1 cellular context compared by ENCODE assay signal in the genomic region with DNA sequence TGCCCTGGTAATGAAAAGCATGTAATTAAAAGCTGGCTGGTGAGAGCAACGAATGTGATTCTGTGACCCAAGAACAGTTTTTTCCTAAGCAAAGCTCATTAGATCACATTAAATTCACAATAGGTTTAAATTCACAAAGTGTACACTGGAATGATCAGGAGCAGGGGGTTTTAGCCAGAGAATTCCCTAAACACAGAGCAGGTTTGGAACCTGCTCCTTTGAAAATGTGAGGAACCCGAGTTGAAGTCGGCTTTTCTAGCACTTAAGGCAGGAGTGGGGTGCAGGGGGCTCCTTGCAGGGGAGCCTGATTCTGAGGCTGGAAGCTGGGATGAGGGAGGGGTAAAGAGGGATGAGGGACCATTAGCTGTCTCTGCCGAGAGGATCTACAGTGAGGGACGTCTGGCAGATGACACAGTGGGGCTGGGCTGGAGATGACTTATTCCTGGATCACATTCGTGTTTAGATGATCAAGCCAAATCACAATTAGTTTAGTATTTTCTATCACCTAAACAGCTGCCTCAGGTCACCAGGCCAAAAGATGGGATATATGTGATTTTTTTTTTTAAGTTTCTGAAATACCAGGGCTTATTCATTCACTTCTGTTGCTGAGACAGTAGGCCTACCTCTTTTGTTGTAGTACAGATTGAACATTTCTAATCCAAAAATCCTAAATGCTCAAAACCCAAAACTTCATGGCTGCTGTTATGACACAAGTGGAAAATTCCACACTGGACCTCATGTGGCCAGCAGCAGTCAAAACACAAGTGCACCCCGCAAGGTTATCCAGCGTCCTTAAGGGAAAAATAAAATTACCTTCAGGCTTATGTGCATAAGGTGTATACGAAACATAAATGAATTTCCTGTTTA.
TF ChIP-seq lines count a peak whose summit lies in the region.

No MANE protein-coding gene starts in this region.

TF ChIP-seq in K562, 482 proteins besides CTCF, POLR2A, EP300 and RAD21 (continued from another document and continues in another):
- TF ChIP-seq ZNF263 (CRISPR knock-in tag; IDR thresholded peaks at IDR 0.05; ENCODE audit: borderline replicate concordance) = peak; percentile 96
- no peak for TF ChIP-seq XRCC3 (IDR thresholded peaks at IDR 0.05)
- TF ChIP-seq MEF2A (IDR thresholded peaks at IDR 0.05; ENCODE audit: control insufficient read depth, low read depth, low read length) = no peak
- no peak; the same call in 1 of the 2 replicates for TF ChIP-seq ATF3 (IDR thresholded peaks at IDR 0.05)
- 0 out of 2 replicates have a peak, but pooled peaks have one; percentile 27 for TF ChIP-seq ATF3 (CRISPR knock-in tag; conservative IDR thresholded peaks at IDR 0.05)
- TF ChIP-seq GTF2B (IDR thresholded peaks at IDR 0.05; ENCODE audit: extremely low read depth, insufficient read length) = no peak
- TF ChIP-seq TEAD2 (tag; IDR thresholded peaks at IDR 0.05) = no peak
- TF ChIP-seq CBX8 (IDR thresholded peaks at IDR 0.05; ENCODE audit: borderline replicate concordance, extremely low read depth, low read depth, low read length, poor library complexity, severe bottlenecking) = no peak
- TF ChIP-seq PRMT5 (CRISPR knock-in tag; IDR thresholded peaks at IDR 0.05) = no peak
- no peak for TF ChIP-seq ZEB2 (IDR thresholded peaks at IDR 0.05)
- TF ChIP-seq NKRF (IDR thresholded peaks at IDR 0.05; ENCODE audit: borderline replicate concordance) = no peak
- 0 out of 4 replicates have a peak, but pooled peaks of 1 of the 2 experiments have one; percentile 68 for TF ChIP-seq MAZ (CRISPR knock-in tag; conservative IDR thresholded peaks at IDR 0.05 in 1 of 2, IDR thresholded peaks at IDR 0.05 in 1 of 2)
- no peak for TF ChIP-seq JUND (IDR thresholded peaks at IDR 0.05; ENCODE audit: borderline replicate concordance, low read depth, low read length)
- TF ChIP-seq JUND (tag; IDR thresholded peaks at IDR 0.05; ENCODE audit: borderline replicate concordance, low read depth, low read length) = no peak
- TF ChIP-seq, protein P1, sequence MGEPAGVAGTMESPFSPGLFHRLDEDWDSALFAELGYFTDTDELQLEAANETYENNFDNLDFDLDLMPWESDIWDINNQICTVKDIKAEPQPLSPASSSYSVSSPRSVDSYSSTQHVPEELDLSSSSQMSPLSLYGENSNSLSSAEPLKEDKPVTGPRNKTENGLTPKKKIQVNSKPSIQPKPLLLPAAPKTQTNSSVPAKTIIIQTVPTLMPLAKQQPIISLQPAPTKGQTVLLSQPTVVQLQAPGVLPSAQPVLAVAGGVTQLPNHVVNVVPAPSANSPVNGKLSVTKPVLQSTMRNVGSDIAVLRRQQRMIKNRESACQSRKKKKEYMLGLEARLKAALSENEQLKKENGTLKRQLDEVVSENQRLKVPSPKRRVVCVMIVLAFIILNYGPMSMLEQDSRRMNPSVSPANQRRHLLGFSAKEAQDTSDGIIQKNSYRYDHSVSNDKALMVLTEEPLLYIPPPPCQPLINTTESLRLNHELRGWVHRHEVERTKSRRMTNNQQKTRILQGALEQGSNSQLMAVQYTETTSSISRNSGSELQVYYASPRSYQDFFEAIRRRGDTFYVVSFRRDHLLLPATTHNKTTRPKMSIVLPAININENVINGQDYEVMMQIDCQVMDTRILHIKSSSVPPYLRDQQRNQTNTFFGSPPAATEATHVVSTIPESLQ (CRISPR knock-in tag; IDR thresholded peaks at IDR 0.05) = 0 out of 2 replicates have a peak, but pooled peaks have one; percentile 19
- no peak for TF ChIP-seq CHD4 (IDR thresholded peaks at IDR 0.05; ENCODE audit: insufficient read depth, insufficient replicate concordance, low read depth, low read length, poor library complexity, severe bottlenecking)
- TF ChIP-seq, protein P2, sequence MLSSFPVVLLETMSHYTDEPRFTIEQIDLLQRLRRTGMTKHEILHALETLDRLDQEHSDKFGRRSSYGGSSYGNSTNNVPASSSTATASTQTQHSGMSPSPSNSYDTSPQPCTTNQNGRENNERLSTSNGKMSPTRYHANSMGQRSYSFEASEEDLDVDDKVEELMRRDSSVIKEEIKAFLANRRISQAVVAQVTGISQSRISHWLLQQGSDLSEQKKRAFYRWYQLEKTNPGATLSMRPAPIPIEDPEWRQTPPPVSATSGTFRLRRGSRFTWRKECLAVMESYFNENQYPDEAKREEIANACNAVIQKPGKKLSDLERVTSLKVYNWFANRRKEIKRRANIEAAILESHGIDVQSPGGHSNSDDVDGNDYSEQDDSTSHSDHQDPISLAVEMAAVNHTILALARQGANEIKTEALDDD (IDR thresholded peaks at IDR 0.05) = no peak
- TF ChIP-seq, protein P3, sequence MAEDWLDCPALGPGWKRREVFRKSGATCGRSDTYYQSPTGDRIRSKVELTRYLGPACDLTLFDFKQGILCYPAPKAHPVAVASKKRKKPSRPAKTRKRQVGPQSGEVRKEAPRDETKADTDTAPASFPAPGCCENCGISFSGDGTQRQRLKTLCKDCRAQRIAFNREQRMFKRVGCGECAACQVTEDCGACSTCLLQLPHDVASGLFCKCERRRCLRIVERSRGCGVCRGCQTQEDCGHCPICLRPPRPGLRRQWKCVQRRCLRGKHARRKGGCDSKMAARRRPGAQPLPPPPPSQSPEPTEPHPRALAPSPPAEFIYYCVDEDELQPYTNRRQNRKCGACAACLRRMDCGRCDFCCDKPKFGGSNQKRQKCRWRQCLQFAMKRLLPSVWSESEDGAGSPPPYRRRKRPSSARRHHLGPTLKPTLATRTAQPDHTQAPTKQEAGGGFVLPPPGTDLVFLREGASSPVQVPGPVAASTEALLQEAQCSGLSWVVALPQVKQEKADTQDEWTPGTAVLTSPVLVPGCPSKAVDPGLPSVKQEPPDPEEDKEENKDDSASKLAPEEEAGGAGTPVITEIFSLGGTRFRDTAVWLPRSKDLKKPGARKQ (CRISPR knock-in tag; IDR thresholded peaks at IDR 0.05) = no peak
- TF ChIP-seq STAT6 (CRISPR knock-in tag; IDR thresholded peaks at IDR 0.05) = peak; percentile 58; the same call in 1 of the 2 replicates
- no peak for TF ChIP-seq ZNF586 (CRISPR knock-in tag; conservative IDR thresholded peaks at IDR 0.05)
- TF ChIP-seq KAT8 (IDR thresholded peaks at IDR 0.05; ENCODE audit: low read depth) = no peak
- TF ChIP-seq KAT7 (CRISPR knock-in tag; IDR thresholded peaks at IDR 0.05; ENCODE audit: borderline replicate concordance) = peak; percentile 60; the same call in 1 of the 2 replicates
- TF ChIP-seq ZNF764 (CRISPR knock-in tag; IDR thresholded peaks at IDR 0.05; ENCODE audit: low read depth) = no peak
- no peak for TF ChIP-seq ZBTB8A (IDR thresholded peaks at IDR 0.05; ENCODE audit: partially characterized antibody)
- no peak for TF ChIP-seq ASH1L (IDR thresholded peaks at IDR 0.05; ENCODE audit: borderline replicate concordance, low read depth, partially characterized antibody)
- no peak for TF ChIP-seq ZNF518B (CRISPR knock-in tag; IDR thresholded peaks at IDR 0.05)
- no peak for TF ChIP-seq ZNF280B (CRISPR knock-in tag; IDR thresholded peaks at IDR 0.05)
- 0 out of 2 replicates have a peak, but pooled peaks have one; percentile 5 for TF ChIP-seq LEF1 (IDR thresholded peaks at IDR 0.05)
- no peak for TF ChIP-seq SREBF2 (CRISPR knock-in tag; IDR thresholded peaks at IDR 0.05)
- no peak for TF ChIP-seq KAT2B (IDR thresholded peaks at IDR 0.05; ENCODE audit: low read depth, low read length)
- TF ChIP-seq ZNF124 (CRISPR knock-in tag; IDR thresholded peaks at IDR 0.05) = no peak
- TF ChIP-seq FOXK2 (conservative IDR thresholded peaks at IDR 0.05 in 1 of 2, IDR thresholded peaks at IDR 0.05 in 1 of 2; ENCODE audit: low read depth in 2 of 2) = 0 out of 4 replicates have a peak, but pooled peaks of 1 of the 2 experiments have one; percentile 5
- TF ChIP-seq SIN3A (IDR thresholded peaks at IDR 0.05; ENCODE audit: borderline replicate concordance in 2 of 2, control insufficient read depth in 1 of 2, low read depth in 2 of 2, low read length in 2 of 2) = no peak
- TF ChIP-seq NR4A1 (CRISPR knock-in tag; IDR thresholded peaks at IDR 0.05) = no peak
- no peak for TF ChIP-seq NR4A1 (tag; IDR thresholded peaks at IDR 0.05)
- TF ChIP-seq DNMT1 (IDR thresholded peaks at IDR 0.05) = no peak
- no peak for TF ChIP-seq GABPB1 (CRISPR knock-in tag; IDR thresholded peaks at IDR 0.05)
- TF ChIP-seq, protein P4, sequence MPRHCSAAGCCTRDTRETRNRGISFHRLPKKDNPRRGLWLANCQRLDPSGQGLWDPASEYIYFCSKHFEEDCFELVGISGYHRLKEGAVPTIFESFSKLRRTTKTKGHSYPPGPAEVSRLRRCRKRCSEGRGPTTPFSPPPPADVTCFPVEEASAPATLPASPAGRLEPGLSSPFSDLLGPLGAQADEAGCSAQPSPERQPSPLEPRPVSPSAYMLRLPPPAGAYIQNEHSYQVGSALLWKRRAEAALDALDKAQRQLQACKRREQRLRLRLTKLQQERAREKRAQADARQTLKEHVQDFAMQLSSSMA (CRISPR knock-in tag; IDR thresholded peaks at IDR 0.05) = no peak
- TF ChIP-seq SMC3 (conservative IDR thresholded peaks at IDR 0.05; ENCODE audit: insufficient read depth, low read depth, low read length) = no peak
